Comparison of ENCODE assay signal across 26 cellular contexts in the genomic region with DNA sequence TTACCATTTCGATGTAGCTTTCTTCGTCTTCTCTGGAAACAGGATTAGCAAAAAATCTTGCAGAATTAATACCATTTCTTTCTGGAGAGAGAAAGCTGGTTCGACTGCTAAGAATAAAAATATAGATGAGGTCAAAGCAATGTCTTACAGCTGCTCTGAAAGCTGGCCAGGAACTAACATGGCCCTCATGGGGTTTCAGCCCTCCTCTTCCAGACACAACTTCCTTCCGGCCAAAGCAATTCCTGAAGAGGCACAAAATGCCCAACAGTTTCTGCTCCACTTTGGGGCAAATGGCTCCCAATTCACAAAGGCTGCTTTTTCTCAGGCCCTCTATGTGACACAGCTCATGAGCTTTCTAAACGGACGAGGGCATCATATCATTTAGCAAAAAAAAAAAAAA. TPM values are rescaled to one million over a fixed set of nuclear protein-coding genes. Genes with fewer than 3 reads are reported as not detected.
A peak's percentile ranks its signal among the peaks of the same experiment; 100 is the strongest.
DNase-seq lines count a peak whose midpoint lies in the region; ATAC-seq and TF ChIP-seq lines count a peak whose summit lies in the region.
"Had no signal": no experiment of that assay in that cellular context is flagged by ENCODE, and none has a peak within 500 bp of the region (broad histone marks: within the 10 kb centered on the region; RNA-seq: fewer than 3 reads in every experiment).

No MANE protein-coding gene starts in this region.

- no peaks in the 10 kb centered on the region for H3K79me2 ChIP-seq in smooth muscle cell (ENCODE audit: low read depth)

- in situ Hi-C loops in ACHN (cut with HindIII; ENCODE audit: low pct_ligation_motif_present, low pct_unique_long_range_greater_than_20kb, low sequenced_read_pairs) = no loop called here

- 43 to 48% methylated on average over 6 of the region's 6 CpGs for WGBS in heart right ventricle, 2 donors
- 78% methylated on average over 6 of the region's 6 CpGs for WGBS in smooth muscle cell (ENCODE audit: low lambda C conversion rate)

- H3F3A ChIP-seq in smooth muscle cell (ENCODE audit: low read depth) = no peaks in the 10 kb centered on the region

- H3K4me2 ChIP-seq in skeletal muscle satellite cell (ENCODE audit: low read length) = peak overlapping the region; percentile 21
- no peak overlapping the region for H3K4me2 ChIP-seq in smooth muscle cell

- no peak for DNase-seq in activated T-cell treated with anti-CD3 and anti-CD28 coated beads, Interleukin-2, amount 50 U/mL, for 24 hours
- DNase-seq in activated T-cell treated with anti-CD3 and anti-CD28 coated beads, Interleukin-2, amount 50 U/mL, for 1 hour = no peak
- DNase-seq in RWPE2 (ENCODE audit: low spot score) (no peak), heart right ventricle (peak in 1 of 2 donors; percentile 18), smooth muscle cell (lab: John Stamatoyannopoulos, UW; ENCODE audit: unreplicated experiment) (no peak), ACHN (no peak)
- DNase-seq: activated CD8-positive, alpha-beta T cell treated with anti-CD3 and anti-CD28 coated beads, Interleukin-2, amount 10 ng/mL, durations not matched to agents 7 days and 5 days; activated naive CD4-positive, alpha-beta T cell treated with anti-CD3 and anti-CD28 coated beads, Interleukin-2, amount 10 ng/mL, durations not matched to agents 7 days and 5 days; activated T-cell treated with anti-CD3 and anti-CD28 coated beads, Interleukin-2, amount 50 U/mL, for 4 hours; Calu3; gastrocnemius medialis; H9; KBM-7; kidney; NCI-H187; ovary; stimulated activated CD4-positive, alpha-beta T cell treated with anti-CD3 and anti-CD28 coated beads, Interleukin-15, amount 100 ng/mL, for 24 hours; upper lobe of left lung had no signal

- H3K27me3 ChIP-seq in RWPE2 (ENCODE audit: insufficient read depth, poor library complexity, severe bottlenecking) = no peaks in the 10 kb centered on the region
- no peaks in the 10 kb centered on the region for H3K27me3 ChIP-seq in heart right ventricle
- H3K27me3 ChIP-seq in skeletal muscle satellite cell (ENCODE audit: control insufficient read depth, insufficient read depth, low read length) = no peaks in the 10 kb centered on the region
- no peaks in the 10 kb centered on the region for H3K27me3 ChIP-seq in smooth muscle cell (ENCODE audit: low read depth)
- H3K27me3 ChIP-seq: gastrocnemius medialis, ovary, upper lobe of left lung had no signal

- H3K4me3 ChIP-seq in RWPE2 (ENCODE audit: severe bottlenecking) (no peak overlapping the region), heart right ventricle (no peak overlapping the region), skeletal muscle satellite cell (ENCODE audit: low read length) (no peak overlapping the region), smooth muscle cell (no peak overlapping the region)
- H3K4me3 ChIP-seq: gastrocnemius medialis, lung, ovary, upper lobe of left lung had no signal

- H3K9me3 ChIP-seq in RWPE2 (ENCODE audit: severe bottlenecking) (no peaks in the 10 kb centered on the region), heart right ventricle (no peaks in the 10 kb centered on the region), skeletal muscle satellite cell (replicated peaks; ENCODE audit: low read length) (no peaks in the 10 kb centered on the region), smooth muscle cell (replicated peaks; ENCODE audit: low read depth) (no peaks in the 10 kb centered on the region)
- H3K9me3 ChIP-seq: gastrocnemius medialis, ovary, upper lobe of left lung had no signal

- no peak overlapping the region for H3K4me3 Mint-ChIP-seq in activated T-cell treated with anti-CD3 and anti-CD28 coated beads, Interleukin-2, amount 50 U/mL, for 24 hours
- H3K4me3 Mint-ChIP-seq: activated CD8-positive, alpha-beta T cell treated with anti-CD3 and anti-CD28 coated beads, Interleukin-2, amount 10 ng/mL, durations not matched to agents 7 days and 5 days; activated naive CD4-positive, alpha-beta T cell treated with anti-CD3 and anti-CD28 coated beads, Interleukin-2, amount 10 ng/mL, durations not matched to agents 7 days and 5 days; activated T-cell treated with anti-CD3 and anti-CD28 coated beads, Interleukin-2, amount 50 U/mL, for 4 hours; H9 had no signal

- peaks cover 20% of the 10 kb centered on the region for H3K4me1 Mint-ChIP-seq in activated T-cell treated with anti-CD3 and anti-CD28 coated beads, Interleukin-2, amount 50 U/mL, for 24 hours (ENCODE audit: low read depth)

- H3K36me3 Mint-ChIP-seq in activated T-cell treated with anti-CD3 and anti-CD28 coated beads, Interleukin-2, amount 50 U/mL, for 24 hours (ENCODE audit: low read depth) = peaks cover 22% of the 10 kb centered on the region

- H3K27me3 Mint-ChIP-seq in activated T-cell treated with anti-CD3 and anti-CD28 coated beads, Interleukin-2, amount 50 U/mL, for 24 hours = peaks cover 22% of the 10 kb centered on the region
- H3K27me3 Mint-ChIP-seq: activated naive CD4-positive, alpha-beta T cell treated with anti-CD3 and anti-CD28 coated beads, Interleukin-2, amount 10 ng/mL, durations not matched to agents 7 days and 5 days had no signal

- H3K9ac ChIP-seq in skeletal muscle satellite cell (ENCODE audit: low read depth, low read length) = no peak overlapping the region
- no peak overlapping the region for H3K9ac ChIP-seq in smooth muscle cell (ENCODE audit: low read depth)

- H3K27ac Mint-ChIP-seq in activated T-cell treated with anti-CD3 and anti-CD28 coated beads, Interleukin-2, amount 50 U/mL, for 24 hours = peak overlapping the region; percentile 51
- H3K27ac Mint-ChIP-seq: activated CD8-positive, alpha-beta T cell treated with anti-CD3 and anti-CD28 coated beads, Interleukin-2, amount 10 ng/mL, durations not matched to agents 7 days and 5 days; activated naive CD4-positive, alpha-beta T cell treated with anti-CD3 and anti-CD28 coated beads, Interleukin-2, amount 10 ng/mL, durations not matched to agents 7 days and 5 days; H9 had no signal

- no peaks in the 10 kb centered on the region for H4K20me1 ChIP-seq in smooth muscle cell (ENCODE audit: low read depth)

- H3K36me3 ChIP-seq in RWPE2 (ENCODE audit: low read depth) (no peaks in the 10 kb centered on the region), heart right ventricle (peaks cover 0 to 59% (median 0%) of the 10 kb centered on the region in 9 donors), skeletal muscle satellite cell (ENCODE audit: insufficient read depth, low read length) (no peaks in the 10 kb centered on the region), smooth muscle cell (ENCODE audit: low read depth) (no peaks in the 10 kb centered on the region)
- H3K36me3 ChIP-seq: gastrocnemius medialis, ovary had no signal

- H3K27ac ChIP-seq in RWPE2 (ENCODE audit: poor library complexity, severe bottlenecking) = peak overlapping the region; percentile 45
- H3K27ac ChIP-seq in heart right ventricle = peak overlapping the region in 8 of 10 donors; percentile 13 to 75 (median 54)
- no peak overlapping the region for H3K27ac ChIP-seq in smooth muscle cell (ENCODE audit: low read depth)
- H3K27ac ChIP-seq: gastrocnemius medialis, ovary, upper lobe of left lung had no signal

- intact Hi-C loops in heart right ventricle (cut with DNase I) = loop anchor here in 2 of 10 donors (10.0 kb wide), 1 partner anchor 49 kb away; no protein-coding TSS in a partner anchor

- TF ChIP-seq CTCF in RWPE2 (IDR thresholded peaks at IDR 0.05; ENCODE audit: poor library complexity, severe bottlenecking) = no peak
- no peak for TF ChIP-seq CTCF in heart right ventricle (IDR thresholded peaks at IDR 0.05)
- no peak for TF ChIP-seq CTCF in smooth muscle cell (IDR thresholded peaks at IDR 0.05; ENCODE audit: borderline replicate concordance, insufficient read depth, poor library complexity, severe bottlenecking)

- no peaks in the 10 kb centered on the region for H3K9me3 Mint-ChIP-seq in activated T-cell treated with anti-CD3 and anti-CD28 coated beads, Interleukin-2, amount 50 U/mL, for 24 hours
- H3K9me3 Mint-ChIP-seq: activated naive CD4-positive, alpha-beta T cell treated with anti-CD3 and anti-CD28 coated beads, Interleukin-2, amount 10 ng/mL, durations not matched to agents 7 days and 5 days; activated T-cell treated with anti-CD3 and anti-CD28 coated beads, Interleukin-2, amount 50 U/mL, for 4 hours had no signal

- ATAC-seq in RWPE2 (ENCODE audit: low read depth) = no peak
- peak in 6 of 8 donors; percentile 53 to 69 (median 56) for ATAC-seq in heart right ventricle
- no peak for ATAC-seq in HG03196 (IDR thresholded peaks at IDR 0.05; ENCODE audit: unreplicated experiment)
- ATAC-seq: activated CD4-positive, CD25-positive, alpha-beta regulatory T cell treated with anti-CD3 and anti-CD28 coated beads, Interleukin-2, amount 50 U/mL, for 24 hours; activated CD8-positive, alpha-beta T cell treated with anti-CD3 and anti-CD28 coated beads, Interleukin-2, amount 10 ng/mL, durations not matched to agents 7 days and 5 days; gastrocnemius medialis had no signal

- no peak overlapping the region for H2AFZ ChIP-seq in smooth muscle cell (ENCODE audit: low read depth)

- H3K4me1 ChIP-seq in RWPE2 (ENCODE audit: insufficient read depth, poor library complexity, severe bottlenecking) (peaks cover 3% of the 10 kb centered on the region), heart right ventricle (peaks cover 0 to 39% (median 19%) of the 10 kb centered on the region in 9 donors), skeletal muscle satellite cell (ENCODE audit: control insufficient read depth, insufficient read depth, low read length) (peaks cover 15% of the 10 kb centered on the region), smooth muscle cell (ENCODE audit: low read depth) (no peaks in the 10 kb centered on the region)
- H3K4me1 ChIP-seq: gastrocnemius medialis, upper lobe of left lung had no signal

RNA-seq across cellular contexts. Expression of a gene that starts 42.5 kb away (rescaled TPM):
- total RNA-seq in heart right ventricle = not detected
- polyA plus RNA-seq in heart right ventricle = not detected
- 5.8 TPM in 1 of 2 replicates, not detected in the other for total RNA-seq in skeletal muscle satellite cell (2012; rRNA removed)
- total RNA-seq in smooth muscle cell = not detected in 2 replicates
- not detected in 2 replicates for polyA plus RNA-seq in smooth muscle cell
- total RNA-seq: A172; activated CD8-positive, alpha-beta T cell treated with anti-CD3 and anti-CD28 coated beads, Interleukin-2, amount 10 ng/mL, durations not matched to agents 7 days and 5 days; Calu3; dermis microvascular lymphatic vessel endothelial cell; gastrocnemius medialis; H9; lung; RPMI7951; subcutaneous adipose tissue; upper lobe of left lung had no signal

RNA-seq across cellular contexts. Expression of a gene that starts 55.0 kb away (rescaled TPM):
- total RNA-seq in heart right ventricle (10 to 100 TPM; 13.6 to 32.1 (median 22.0) TPM), smooth muscle cell (0.63 and 0.72 TPM in 2 replicates)
- polyA plus RNA-seq in heart right ventricle (10 to 100 TPM in 1 of 2 donors, 1 to 10 TPM in 1; 5.9 to 25.2 TPM), smooth muscle cell (0.39 and 0.80 TPM in 2 replicates)
- 9.2 and 15.5 TPM in 2 replicates for total RNA-seq in skeletal muscle satellite cell (2012; rRNA removed)
- total RNA-seq: Calu3 had no signal

Comparison
In these comparisons a context has a peak if more than half of its experiments do, and no peak if none do; other contexts are left out.
1. ATAC-seq: peak in heart right ventricle (6 of 8); none in RWPE2 (single experiment) and HG03196 (single experiment).